2 cellular contexts compared by ENCODE assay signal in the genomic region with DNA sequence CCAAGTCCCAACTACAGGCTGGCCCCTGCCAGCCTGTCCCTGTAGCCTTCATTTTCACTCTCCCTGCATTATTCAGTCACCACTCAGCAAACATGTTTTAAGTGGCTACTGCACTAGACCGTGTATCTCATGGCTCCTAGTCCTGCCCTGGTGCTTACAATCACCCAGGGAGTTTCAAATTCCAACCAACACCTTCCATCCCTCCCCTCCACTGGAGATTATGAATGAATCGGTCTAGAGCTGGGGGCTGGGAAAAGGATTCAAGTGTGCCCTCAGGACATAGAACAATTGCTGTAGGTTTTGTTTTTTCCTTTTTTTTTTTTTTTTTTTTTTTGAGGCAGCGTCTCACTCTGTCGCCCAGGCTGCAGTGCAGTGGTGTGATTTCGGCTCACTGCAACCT.
TF ChIP-seq lines count a peak whose summit lies in the region.

No MANE protein-coding gene starts in this region.

TF ChIP-seq in HEK293T, 16 proteins besides CTCF, POLR2A, EP300 and RAD21:
- TF ChIP-seq HDGF (IDR thresholded peaks at IDR 0.05; ENCODE audit: borderline replicate concordance) (no peak), ZNF384 (IDR thresholded peaks at IDR 0.05) (peak; percentile 26; the same call in 1 of the 2 replicates)
TF ChIP-seq in HEK293T: peak in this region for 1.

TF ChIP-seq in GM12878, 131 proteins besides CTCF, POLR2A, EP300 and RAD21:
- TF ChIP-seq KLF5 (IDR thresholded peaks at IDR 0.05; ENCODE audit: partially characterized antibody) (no peak), SUPT20H (IDR thresholded peaks at IDR 0.05; ENCODE audit: borderline replicate concordance, control insufficient read depth, low read depth, low read length) (no peak)
